19 cellular contexts compared by ENCODE assay signal in the genomic region with DNA sequence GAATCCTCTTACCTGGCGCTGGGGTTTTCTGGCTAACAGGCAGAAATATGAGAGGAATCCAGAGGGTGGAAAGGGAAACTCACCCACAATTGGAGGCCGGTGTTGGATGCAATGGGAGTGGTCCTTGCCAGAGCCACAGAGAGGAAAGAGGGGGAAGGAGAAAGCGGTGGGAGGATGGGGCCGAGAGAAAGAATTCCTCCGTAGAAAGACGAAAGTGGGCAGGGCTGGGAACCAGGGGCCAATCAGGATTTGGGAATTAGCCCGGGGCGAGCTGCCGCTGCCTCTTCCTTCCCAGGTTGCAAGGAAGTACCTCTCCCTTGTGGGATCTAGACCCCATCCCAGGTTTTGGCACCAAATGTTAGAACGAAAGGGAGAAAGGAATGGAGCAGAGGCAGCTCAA.
A peak's percentile ranks its signal among the peaks of the same experiment; 100 is the strongest.
DNase-seq lines count a peak whose midpoint lies in the region; ATAC-seq and TF ChIP-seq lines count a peak whose summit lies in the region.
"Had no signal": no experiment of that assay in that cellular context is flagged by ENCODE, and none has a peak within 500 bp of the region (broad histone marks: within the 10 kb centered on the region; RNA-seq: fewer than 3 reads in every experiment).

No MANE protein-coding gene starts in this region.

- H3K79me2 ChIP-seq in mesendoderm (ENCODE audit: control insufficient read depth, insufficient read depth, low read length): no peaks in the 10 kb centered on the region
- no peaks in the 10 kb centered on the region; the same call in 1 of the 2 replicates for H3K79me2 ChIP-seq in SK-N-SH (ENCODE audit: insufficient read depth)

- DNase-seq in NCI-H226 (peak; percentile 83), breast epithelium (ENCODE audit: low spot score in 2 of 2) (no peak), mesendoderm (no peak), inferior parietal cortex (ENCODE audit: extremely low spot score) (no peak), SK-N-SH (no peak)
- DNase-seq in activated CD8-positive, alpha-beta memory T cell treated with anti-CD3 and anti-CD28 coated beads, Interleukin-2, amount 10 ng/mL, durations not matched to agents 7 days and 5 days: no peak
- DNase-seq: CD4-positive, alpha-beta T cell; GM23248; MG63; NCI-H1092; NCI-H146; NCI-H2081 treated with DMSO at 0.1 percent for 48 hours; NCI-H524 treated with DMSO at 0.1 percent for 48 hours; Peyer's patch; SHP77 had no signal

- no peaks in the 10 kb centered on the region for H3K9me2 ChIP-seq in SK-N-SH

- H3K36me3 Mint-ChIP-seq in activated CD8-positive, alpha-beta memory T cell treated with anti-CD3 and anti-CD28 coated beads, Interleukin-2, amount 10 ng/mL, durations not matched to agents 7 days and 5 days: peaks cover 2% of the 10 kb centered on the region

- H2BK120ac ChIP-seq in mesendoderm (ENCODE audit: low read depth, low read length): peak overlapping the region; percentile 93

- no peaks in the 10 kb centered on the region for H3K79me1 ChIP-seq in mesendoderm (ENCODE audit: low read length)

- TF ChIP-seq CTCF in breast epithelium (IDR thresholded peaks at IDR 0.05) (no peak), SK-N-SH (IDR thresholded peaks at IDR 0.05) (no peak)

- ATAC-seq in HG03432 (IDR thresholded peaks at IDR 0.05; ENCODE audit: unreplicated experiment): no peak
- ATAC-seq in activated CD8-positive, alpha-beta memory T cell treated with anti-CD3 and anti-CD28 coated beads, Interleukin-2, amount 10 ng/mL, durations not matched to agents 7 days and 5 days: no peak
- ATAC-seq: HepG2 had no signal

- peak overlapping the region; percentile 49 for H3K56ac ChIP-seq in mesendoderm (ENCODE audit: low read length)

- H4K5ac ChIP-seq in mesendoderm (ENCODE audit: low read length): no peak overlapping the region

- no peak for TF ChIP-seq EP300 in SK-N-SH (IDR thresholded peaks at IDR 0.05; ENCODE audit: borderline replicate concordance in 1 of 2, low read depth in 1 of 2, low read length in 1 of 2)

- H3K36me3 ChIP-seq in breast epithelium: no peaks in the 10 kb centered on the region
- no peaks in the 10 kb centered on the region for H3K36me3 ChIP-seq in mesendoderm (ENCODE audit: control insufficient read depth, insufficient read depth, low read length)
- H3K36me3 ChIP-seq in SK-N-SH (replicated peaks in 1 of 2; ENCODE audit: control insufficient read depth in 1 of 2, insufficient read depth in 2 of 2, low read length in 1 of 2): no peaks in the 10 kb centered on the region
- H3K36me3 ChIP-seq: MG63, Peyer's patch had no signal

- H3K27ac Mint-ChIP-seq in activated CD8-positive, alpha-beta memory T cell treated with anti-CD3 and anti-CD28 coated beads, Interleukin-2, amount 10 ng/mL, durations not matched to agents 7 days and 5 days: no peak overlapping the region
- H3K27ac Mint-ChIP-seq: B cell; CD4-positive, alpha-beta T cell had no signal

- no peaks in the 10 kb centered on the region for H4K20me1 ChIP-seq in SK-N-SH (ENCODE audit: insufficient read depth)

- POLR2A ChIA-PET in SK-N-SH (lab: Yijun Ruan, JAX): no interaction called here

- no peaks in the 10 kb centered on the region for H3K9me3 Mint-ChIP-seq in activated CD8-positive, alpha-beta memory T cell treated with anti-CD3 and anti-CD28 coated beads, Interleukin-2, amount 10 ng/mL, durations not matched to agents 7 days and 5 days (ENCODE audit: low read depth)
- H3K9me3 Mint-ChIP-seq: CD4-positive, alpha-beta T cell had no signal

- H3K27ac ChIP-seq in breast epithelium: peak overlapping the region; percentile 73 to 74
- peak overlapping the region; percentile 86 for H3K27ac ChIP-seq in mesendoderm (ENCODE audit: low read depth, low read length)
- H3K27ac ChIP-seq in SK-N-SH (ENCODE audit: low read depth in 2 of 2, low read length in 1 of 2): no peak overlapping the region; a peak in 1 of 4 replicates
- H3K27ac ChIP-seq: GM23248, KMS-11, Peyer's patch had no signal

- H3K4me3 ChIP-seq in breast epithelium (peak overlapping the region in 2 of 3 donors; percentile 4 to 13), mesendoderm (ENCODE audit: low read length) (no peak overlapping the region), SK-N-SH (ENCODE audit: low read depth in 2 of 2, low read length in 1 of 2) (no peak overlapping the region)
- H3K4me3 ChIP-seq: GM23248, MG63, Peyer's patch had no signal

- CTCF ChIA-PET in SK-N-SH (lab: Yijun Ruan, JAX): no interaction called here
- CTCF ChIA-PET in activated CD8-positive, alpha-beta memory T cell treated with anti-CD3 and anti-CD28 coated beads, Interleukin-2, amount 10 ng/mL, durations not matched to agents 7 days and 5 days (lab: Charles Lee): no interaction called here

- intact Hi-C loops in breast epithelium (cut with DNase I; ENCODE audit: low total_unique reads): no loop called here

- H3K4ac ChIP-seq in mesendoderm (ENCODE audit: low read depth, low read length): peak overlapping the region; percentile 94

- H2AK5ac ChIP-seq in mesendoderm (ENCODE audit: low read length): no peak overlapping the region

- no peaks in the 10 kb centered on the region for H3F3A ChIP-seq in SK-N-SH (replicated peaks; ENCODE audit: insufficient read depth)

- H2BK5ac ChIP-seq in mesendoderm (ENCODE audit: low read length): no peak overlapping the region

- H3K9me3 ChIP-seq in breast epithelium: no peaks in the 10 kb centered on the region
- no peaks in the 10 kb centered on the region for H3K9me3 ChIP-seq in SK-N-SH
- H3K9me3 ChIP-seq: MG63, Peyer's patch had no signal

- H3K4me1 ChIP-seq in breast epithelium (no peaks in the 10 kb centered on the region), mesendoderm (ENCODE audit: control insufficient read depth, low read depth, low read length) (no peaks in the 10 kb centered on the region), SK-N-SH (ENCODE audit: control insufficient read depth in 1 of 2, insufficient read depth in 2 of 2, low read depth in 1 of 2, low read length in 1 of 2) (no peaks in the 10 kb centered on the region; a peak in 1 of 4 replicates)
- H3K4me1 ChIP-seq: Peyer's patch had no signal

- H3K4me1 Mint-ChIP-seq in activated CD8-positive, alpha-beta memory T cell treated with anti-CD3 and anti-CD28 coated beads, Interleukin-2, amount 10 ng/mL, durations not matched to agents 7 days and 5 days: no peaks in the 10 kb centered on the region
- H3K4me1 Mint-ChIP-seq: B cell had no signal

- H3K9ac ChIP-seq in mesendoderm (ENCODE audit: low read length): no peak overlapping the region
- no peak overlapping the region for H3K9ac ChIP-seq in SK-N-SH
- H3K9ac ChIP-seq: GM23248, KMS-11 had no signal

- H3K4me2 ChIP-seq in mesendoderm (ENCODE audit: low read length): no peak overlapping the region
- no peak overlapping the region for H3K4me2 ChIP-seq in SK-N-SH
- H3K4me2 ChIP-seq: KMS-11 had no signal

- no peak overlapping the region for H4K8ac ChIP-seq in mesendoderm (ENCODE audit: low read depth, low read length)

- no peak overlapping the region for H2BK15ac ChIP-seq in mesendoderm (replicated peaks; ENCODE audit: low read depth)

- H3K23ac ChIP-seq in mesendoderm (ENCODE audit: low read length): no peak overlapping the region

- no CpG with 5 or more reads among the region's 10 CpGs for WGBS in mesendoderm (ENCODE audit: extremely low coverage, insufficient coverage, low lambda C conversion rate)
- 49% methylated on average over 10 of the region's 10 CpGs for WGBS in SK-N-SH (ENCODE audit: low lambda C conversion rate)

- H3K27me3 Mint-ChIP-seq in activated CD8-positive, alpha-beta memory T cell treated with anti-CD3 and anti-CD28 coated beads, Interleukin-2, amount 10 ng/mL, durations not matched to agents 7 days and 5 days: no peaks in the 10 kb centered on the region
- H3K27me3 Mint-ChIP-seq: B cell; CD4-positive, alpha-beta T cell had no signal

- peaks cover 0 to 6% of the 10 kb centered on the region in 2 donors for H3K27me3 ChIP-seq in breast epithelium
- H3K27me3 ChIP-seq in mesendoderm (ENCODE audit: insufficient read depth, low read length, poor library complexity): no peaks in the 10 kb centered on the region
- H3K27me3 ChIP-seq in SK-N-SH (ENCODE audit: insufficient read depth): no peaks in the 10 kb centered on the region
- H3K27me3 ChIP-seq: MG63, Peyer's patch had no signal

- TF ChIP-seq POLR2A in breast epithelium (IDR thresholded peaks at IDR 0.05): no peak

- peak overlapping the region; percentile 80 for H3K18ac ChIP-seq in mesendoderm (ENCODE audit: low read length)

- no peak for TF ChIP-seq RAD21 in SK-N-SH (IDR thresholded peaks at IDR 0.05; ENCODE audit: low read length)

- H3K4me3 Mint-ChIP-seq in activated CD8-positive, alpha-beta memory T cell treated with anti-CD3 and anti-CD28 coated beads, Interleukin-2, amount 10 ng/mL, durations not matched to agents 7 days and 5 days: no peak overlapping the region
- H3K4me3 Mint-ChIP-seq: B cell; CD4-positive, alpha-beta T cell had no signal

- no peak overlapping the region for H2AFZ ChIP-seq in SK-N-SH (ENCODE audit: low read depth)
- H2AFZ ChIP-seq: GM23248 had no signal

TF ChIP-seq in SK-N-SH, 30 proteins besides CTCF, POLR2A, EP300 and RAD21:
- TF ChIP-seq RCOR1 (IDR thresholded peaks at IDR 0.05; ENCODE audit: low read length) (no peak), ZBTB33 (IDR thresholded peaks at IDR 0.05; ENCODE audit: borderline replicate concordance, low read depth) (no peak), FOXM1 (IDR thresholded peaks at IDR 0.05; ENCODE audit: low read depth) (no peak), TCF12 (IDR thresholded peaks at IDR 0.05) (no peak), TAF1 (IDR thresholded peaks at IDR 0.05; ENCODE audit: borderline replicate concordance, low read depth, low read length) (no peak)

Comparison
In these comparisons a context has a peak if more than half of its experiments do, and no peak if none do; other contexts are left out.
1. H3K27ac ChIP-seq: peak in breast epithelium (2 of 2) and mesendoderm (single experiment); none in SK-N-SH (0 of 2).
2. H3K4me3 ChIP-seq: peak in breast epithelium (2 of 3); none in mesendoderm (single experiment) and SK-N-SH (0 of 2).